Comparison of ENCODE assay signal across 2 cellular contexts in the genomic region with DNA sequence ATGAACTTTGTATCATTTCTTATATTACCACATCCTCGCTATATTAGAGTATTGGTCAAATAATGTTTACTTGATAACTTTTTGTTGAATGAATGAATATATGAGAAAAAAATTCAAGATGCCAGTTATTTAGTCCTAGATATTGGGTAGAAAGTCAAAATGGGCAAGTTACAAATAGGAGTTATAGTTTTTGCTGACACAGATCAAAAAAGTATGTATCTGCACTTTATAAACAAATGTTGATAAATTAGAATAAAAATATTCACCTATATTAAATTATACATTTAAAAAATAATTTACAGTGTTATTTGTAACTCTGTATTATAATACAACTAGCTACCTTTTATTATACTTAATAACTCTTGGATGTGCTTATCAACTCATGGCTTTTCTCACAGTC.
A peak's percentile ranks its signal among the peaks of the same experiment; 100 is the strongest.
TF ChIP-seq lines count a peak whose summit lies in the region.

No MANE protein-coding gene starts in this region.

TF ChIP-seq in IMR-90, 13 proteins besides CTCF, POLR2A, EP300 and RAD21:
- TF ChIP-seq MAFK (IDR thresholded peaks at IDR 0.05; ENCODE audit: low read depth, low read length) (peak; percentile 52; the same call in 1 of the 2 replicates), MAZ (IDR thresholded peaks at IDR 0.05; ENCODE audit: borderline replicate concordance, low read depth, low read length) (no peak)

TF ChIP-seq in K562, 482 proteins besides CTCF, POLR2A, EP300 and RAD21:
- TF ChIP-seq, protein P1, sequence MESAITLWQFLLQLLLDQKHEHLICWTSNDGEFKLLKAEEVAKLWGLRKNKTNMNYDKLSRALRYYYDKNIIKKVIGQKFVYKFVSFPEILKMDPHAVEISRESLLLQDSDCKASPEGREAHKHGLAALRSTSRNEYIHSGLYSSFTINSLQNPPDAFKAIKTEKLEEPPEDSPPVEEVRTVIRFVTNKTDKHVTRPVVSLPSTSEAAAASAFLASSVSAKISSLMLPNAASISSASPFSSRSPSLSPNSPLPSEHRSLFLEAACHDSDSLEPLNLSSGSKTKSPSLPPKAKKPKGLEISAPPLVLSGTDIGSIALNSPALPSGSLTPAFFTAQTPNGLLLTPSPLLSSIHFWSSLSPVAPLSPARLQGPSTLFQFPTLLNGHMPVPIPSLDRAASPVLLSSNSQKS (CRISPR knock-in tag; IDR thresholded peaks at IDR 0.05), result no peak
- TF ChIP-seq ZNF316 (IDR thresholded peaks at IDR 0.05) (peak; percentile 39; the same call in 1 of the 2 replicates), MAFK (IDR thresholded peaks at IDR 0.05; ENCODE audit: low read length) (peak; percentile 13; the same call in 1 of the 2 replicates)
